In genomic region chr6:71676298-71676697, GRCh38 we compare ENCODE assay signal across 28 cellular contexts.
"Had no signal": no experiment of that assay in that cellular context is flagged by ENCODE, and none has a peak within 500 bp of the region (broad histone marks: within the 10 kb centered on the region; RNA-seq: fewer than 3 reads in every experiment).

No MANE protein-coding gene starts in this region.

- H3K4me1 Mint-ChIP-seq: immature natural killer cell; naive thymus-derived CD4-positive, alpha-beta T cell; stimulated activated naive B cell treated with anti-CD40 and anti-IgM and Interleukin-4, amounts not matched to agents 10 μg/mL and 1 μg/mL and 100 μg/mL, for 72 hours had no signal

- H3K27me3 Mint-ChIP-seq: naive thymus-derived CD4-positive, alpha-beta T cell; natural killer cell treated with Interleukin-12 subunit alpha and Interleukin-12 subunit beta and Interleukin-15 and Interleukin-18, amount 100 ng/mL, for 72 hours; stimulated activated naive B cell treated with anti-CD40 and anti-IgM and Interleukin-4, amounts not matched to agents 10 μg/mL and 1 μg/mL and 100 μg/mL, for 72 hours had no signal

- DNase-seq: hippocampal formation; immature natural killer cell; kidney; left colon; left ventricle myocardium inferior; midbrain; mucosa of descending colon; naive thymus-derived CD4-positive, alpha-beta T cell; ovary; retina; right cardiac atrium; stimulated activated CD4-positive, alpha-beta T cell treated with anti-CD3 and anti-CD28 coated beads, Interleukin-12 subunit alpha, Interleukin-12 subunit beta, amount 100 ng/mL, for 4 hours; stimulated activated CD4-positive, alpha-beta T cell treated with anti-CD3 and anti-CD28 coated beads, Interleukin-15, amount 100 ng/mL, for 24 hours; stimulated activated CD4-positive, alpha-beta T cell treated with anti-CD3 and anti-CD28 coated beads, Interleukin-2, amount 100 ng/mL, for 24 hours; stimulated activated CD4-positive, alpha-beta T cell treated with anti-CD3 and anti-CD28 coated beads, Interleukin-4, amount 100 ng/mL, for 1 hour; stimulated activated naive B cell treated with anti-CD40 and anti-IgM and Interleukin-4, amounts not matched to agents 10 μg/mL and 1 μg/mL and 100 μg/mL, for 72 hours; stimulated activated naive CD8-positive, alpha-beta T cell treated with anti-CD3 and anti-CD28 coated beads, Interleukin-15, Interleukin-2, amounts not matched to agents 100 U/mL and 50 U/mL, for 24 hours; stomach; testis; thyroid gland; trophoblast cell; uterus had no signal

- H3K27ac Mint-ChIP-seq: immature natural killer cell; natural killer cell treated with Interleukin-12 subunit alpha and Interleukin-12 subunit beta and Interleukin-15 and Interleukin-18, amount 100 ng/mL, for 72 hours; stimulated activated naive B cell treated with anti-CD40 and anti-IgM and Interleukin-4, amounts not matched to agents 10 μg/mL and 1 μg/mL and 100 μg/mL, for 72 hours had no signal

- H3K36me3 Mint-ChIP-seq: immature natural killer cell; naive thymus-derived CD4-positive, alpha-beta T cell; natural killer cell treated with Interleukin-12 subunit alpha and Interleukin-12 subunit beta and Interleukin-15 and Interleukin-18, amount 100 ng/mL, for 72 hours; stimulated activated naive B cell treated with anti-CD40 and anti-IgM and Interleukin-4, amounts not matched to agents 10 μg/mL and 1 μg/mL and 100 μg/mL, for 72 hours had no signal

- H3K27ac ChIP-seq: left ventricle myocardium inferior, ovary, prostate gland, skin epidermis, stomach, testis, thyroid gland, uterus had no signal

- H3K4me3 Mint-ChIP-seq: immature natural killer cell; naive thymus-derived CD4-positive, alpha-beta T cell; natural killer cell treated with Interleukin-12 subunit alpha and Interleukin-12 subunit beta and Interleukin-15 and Interleukin-18, amount 100 ng/mL, for 72 hours; stimulated activated naive B cell treated with anti-CD40 and anti-IgM and Interleukin-4, amounts not matched to agents 10 μg/mL and 1 μg/mL and 100 μg/mL, for 72 hours had no signal

- H3K9me3 ChIP-seq: left ventricle myocardium inferior, mucosa of descending colon, ovary, prostate gland, stomach, testis, thyroid gland, uterus had no signal

- H3K27me3 ChIP-seq: ovary, stomach, testis, thyroid gland, uterus had no signal

- ATAC-seq: left colon; mucosa of descending colon; naive thymus-derived CD4-positive, alpha-beta T cell; natural killer cell treated with Interleukin-12 subunit alpha and Interleukin-12 subunit beta and Interleukin-15 and Interleukin-18, amount 100 ng/mL, for 72 hours; right cardiac atrium; sciatic nerve; stimulated activated naive B cell treated with anti-CD40 and anti-IgM and Interleukin-4, amounts not matched to agents 10 μg/mL and 1 μg/mL and 100 μg/mL, for 72 hours; stimulated activated naive CD8-positive, alpha-beta T cell treated with anti-CD3 and anti-CD28 coated beads, Interleukin-15, Interleukin-2, amounts not matched to agents 100 U/mL and 50 U/mL, for 24 hours had no signal

- H3K4me3 ChIP-seq: left ventricle myocardium inferior, lung, mucosa of descending colon, ovary, prostate gland, skin epidermis, stomach, testis, thyroid gland, uterus had no signal

- H3K36me3 ChIP-seq: left ventricle myocardium inferior, ovary, prostate gland, stomach, thyroid gland, uterus had no signal

- H3K9me3 Mint-ChIP-seq: natural killer cell treated with Interleukin-12 subunit alpha and Interleukin-12 subunit beta and Interleukin-15 and Interleukin-18, amount 100 ng/mL, for 72 hours; stimulated activated naive B cell treated with anti-CD40 and anti-IgM and Interleukin-4, amounts not matched to agents 10 μg/mL and 1 μg/mL and 100 μg/mL, for 72 hours had no signal

- FAIRE-seq: islet of Langerhans had no signal

- H3K4me1 ChIP-seq: left ventricle myocardium inferior, prostate gland, stomach, testis, thyroid gland, uterus had no signal
